ENCODE assay signal across 14 cellular contexts in the genomic region with DNA sequence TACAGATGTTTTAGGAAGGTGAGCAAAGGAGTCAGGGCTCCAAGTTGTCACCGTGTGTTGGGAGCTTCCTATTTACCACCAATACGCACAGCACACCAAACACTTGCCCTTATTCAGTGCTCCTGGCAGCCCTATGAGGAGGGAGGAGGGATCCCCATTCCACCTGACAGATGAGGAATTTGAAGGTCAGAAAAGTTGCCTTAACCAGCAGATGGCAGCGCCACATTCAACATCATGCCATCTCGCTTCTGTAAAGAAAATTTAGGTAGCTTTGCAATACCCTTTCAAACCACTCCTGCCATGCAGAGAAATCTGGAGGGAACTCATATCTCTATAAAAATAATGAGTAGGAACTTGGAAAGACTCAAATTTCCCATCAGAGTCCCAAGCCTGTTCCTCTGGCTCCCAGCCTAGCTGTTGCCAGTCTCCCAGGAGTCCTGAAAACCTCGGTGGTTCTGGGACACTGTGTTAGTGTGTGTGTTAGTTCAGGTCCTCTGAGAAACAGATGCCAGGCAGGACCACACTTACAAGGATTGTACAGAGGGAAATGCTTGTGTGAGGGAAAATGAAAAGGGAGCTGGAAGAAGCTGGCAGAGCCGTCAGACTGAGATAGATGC.
DNase-seq lines count a peak whose midpoint lies in the region; ATAC-seq and TF ChIP-seq lines count a peak whose summit lies in the region.
"Had no signal": no experiment of that assay in that cellular context is flagged by ENCODE, and none has a peak within 500 bp of the region (broad histone marks: within the 10 kb centered on the region; RNA-seq: fewer than 3 reads in every experiment).

No MANE protein-coding gene starts in this region.

- peak; percentile 22 for DNase-seq in SK-N-SH
- peak; percentile 21 for DNase-seq in NB4 (ENCODE audit: low read depth)
- no peak for DNase-seq in chondrocyte (ENCODE audit: low spot score)
- no peak for DNase-seq in progenitor cell of endocrine pancreas (ENCODE audit: low spot score, unreplicated experiment)
- DNase-seq in posterior vena cava (ENCODE audit: low spot score), result no peak
- DNase-seq: GM23248; MV-4-11; nucleus accumbens; stimulated activated CD4-positive, alpha-beta T cell treated with anti-CD3 and anti-CD28 coated beads, Interleukin-2, amount 100 ng/mL, for 24 hours had no signal

- H3K36me3 ChIP-seq in SK-N-SH (replicated peaks in 1 of 2; ENCODE audit: control insufficient read depth in 1 of 2, insufficient read depth in 2 of 2, low read length in 1 of 2), result no peaks in the 10 kb centered on the region

- H2AFZ ChIP-seq in SK-N-SH (ENCODE audit: low read depth), result no peak overlapping the region
- H2AFZ ChIP-seq: GM23248 had no signal

- no peaks in the 10 kb centered on the region for H3K9me3 Mint-ChIP-seq in chondrocyte (ENCODE audit: low read depth)
- no peaks in the 10 kb centered on the region for H3K9me3 Mint-ChIP-seq in progenitor cell of endocrine pancreas (ENCODE audit: low read depth)
- H3K9me3 Mint-ChIP-seq: stimulated activated naive CD8-positive, alpha-beta T cell treated with anti-CD3 and anti-CD28 coated beads, Interleukin-15, Interleukin-2, amounts not matched to agents 100 ng/mL and 50 ng/mL, for 24 hours had no signal

- H3K27me3 Mint-ChIP-seq in chondrocyte (ENCODE audit: low read depth) (peaks cover 37% of the 10 kb centered on the region), progenitor cell of endocrine pancreas (no peaks in the 10 kb centered on the region)

- no peaks in the 10 kb centered on the region for H3K79me2 ChIP-seq in SK-N-SH (ENCODE audit: insufficient read depth)

- no peaks in the 10 kb centered on the region for H3K9me2 ChIP-seq in SK-N-SH

- TF ChIP-seq RAD21 in SK-N-SH (IDR thresholded peaks at IDR 0.05; ENCODE audit: low read length), result peak; percentile 42; the same call in 1 of the 2 replicates

- no peak overlapping the region for H3K9ac ChIP-seq in SK-N-SH
- H3K9ac ChIP-seq: GM23248 had no signal

- H3K4me3 Mint-ChIP-seq in chondrocyte (ENCODE audit: unreplicated experiment) (no peak overlapping the region), progenitor cell of endocrine pancreas (ENCODE audit: low read depth) (no peak overlapping the region)
- H3K4me3 Mint-ChIP-seq: stimulated activated naive CD8-positive, alpha-beta T cell treated with anti-CD3 and anti-CD28 coated beads, Interleukin-15, Interleukin-2, amounts not matched to agents 100 ng/mL and 50 ng/mL, for 24 hours had no signal

- no peaks in the 10 kb centered on the region for H3K9me3 ChIP-seq in SK-N-SH

- CTCF ChIA-PET in SK-N-SH (lab: Yijun Ruan, JAX), result interaction anchor here (0.6 to 1.8 kb wide), 9 partner anchors 12 to 842 kb away, joined by 3 to 7 read pairs (median 3); no protein-coding TSS in a partner anchor

- TF ChIP-seq EP300 in SK-N-SH (IDR thresholded peaks at IDR 0.05; ENCODE audit: borderline replicate concordance in 1 of 2, low read depth in 1 of 2, low read length in 1 of 2), result no peak

- H3K27me3 ChIP-seq in SK-N-SH (ENCODE audit: insufficient read depth), result no peaks in the 10 kb centered on the region

- ATAC-seq in SK-N-SH treated with all-trans-retinoic acid at 6 μM for 48 hours (no peak), HG02763 (IDR thresholded peaks at IDR 0.05; ENCODE audit: unreplicated experiment) (no peak), HG03432 (IDR thresholded peaks at IDR 0.05; ENCODE audit: unreplicated experiment) (no peak)
- ATAC-seq: left lobe of liver had no signal

- H3K36me3 Mint-ChIP-seq in chondrocyte (ENCODE audit: low read depth) (no peaks in the 10 kb centered on the region), progenitor cell of endocrine pancreas (ENCODE audit: insufficient read depth) (no peaks in the 10 kb centered on the region)

- no peak overlapping the region for H3K4me3 ChIP-seq in SK-N-SH (ENCODE audit: low read depth in 2 of 2, low read length in 1 of 2)
- H3K4me3 ChIP-seq in NB4 (ENCODE audit: low read depth, low read length), result no peak overlapping the region
- H3K4me3 ChIP-seq: GM23248 had no signal

- peaks cover 0 to 9% of the 10 kb centered on the region in 2 experiments; a peak in 1 of 4 replicates for H3K4me1 ChIP-seq in SK-N-SH (ENCODE audit: control insufficient read depth in 1 of 2, insufficient read depth in 2 of 2, low read depth in 1 of 2, low read length in 1 of 2)

- no peak overlapping the region for H3K27ac Mint-ChIP-seq in chondrocyte (ENCODE audit: unreplicated experiment)
- H3K27ac Mint-ChIP-seq in progenitor cell of endocrine pancreas, result no peak overlapping the region
- H3K27ac Mint-ChIP-seq: stimulated activated naive CD8-positive, alpha-beta T cell treated with anti-CD3 and anti-CD28 coated beads, Interleukin-15, Interleukin-2, amounts not matched to agents 100 ng/mL and 50 ng/mL, for 24 hours had no signal

- H3F3A ChIP-seq in SK-N-SH (replicated peaks; ENCODE audit: insufficient read depth), result no peaks in the 10 kb centered on the region

- intact Hi-C loops in posterior vena cava (cut with DNase I), result no loop called here

- no peak overlapping the region for H3K4me2 ChIP-seq in SK-N-SH

- TF ChIP-seq POLR2A in NB4 (IDR thresholded peaks at IDR 0.05; ENCODE audit: extremely low read depth, insufficient read length), result no peak

- no peak overlapping the region for H3K27ac ChIP-seq in SK-N-SH (ENCODE audit: low read depth in 2 of 2, low read length in 1 of 2)
- H3K27ac ChIP-seq: GM23248 had no signal

- no peaks in the 10 kb centered on the region for H4K20me1 ChIP-seq in SK-N-SH (ENCODE audit: insufficient read depth)

- 67% methylated on average over 6 of the region's 6 CpGs for WGBS in SK-N-SH (ENCODE audit: low lambda C conversion rate)

- TF ChIP-seq CTCF in SK-N-SH (IDR thresholded peaks at IDR 0.05) (peak; percentile 30; the same call in 1 of the 2 replicates), NB4 (IDR thresholded peaks at IDR 0.05; ENCODE audit: low read depth, low read length) (peak; percentile 36), chondrocyte (IDR thresholded peaks at IDR 0.05) (peak; percentile 66), progenitor cell of endocrine pancreas (IDR thresholded peaks at IDR 0.05; ENCODE audit: unreplicated experiment) (peak; percentile 33)

- POLR2A ChIA-PET in SK-N-SH (lab: Yijun Ruan, JAX), result no interaction called here

- H3K4me1 Mint-ChIP-seq in chondrocyte (ENCODE audit: low read depth), result no peaks in the 10 kb centered on the region
- H3K4me1 Mint-ChIP-seq in progenitor cell of endocrine pancreas (ENCODE audit: low read depth), result peaks cover 20% of the 10 kb centered on the region

TF ChIP-seq in SK-N-SH, 30 proteins besides CTCF, POLR2A, EP300 and RAD21 (continues in another document):
- TF ChIP-seq GABPA (IDR thresholded peaks at IDR 0.05; ENCODE audit: low read depth) (no peak), RXRA (IDR thresholded peaks at IDR 0.05; ENCODE audit: borderline replicate concordance, low read depth) (no peak), IRF3 (IDR thresholded peaks at IDR 0.05; ENCODE audit: low read depth, low read length) (no peak), EZH2phosphoT487 (IDR thresholded peaks at IDR 0.05; ENCODE audit: borderline replicate concordance, low read depth) (no peak), MEF2A (IDR thresholded peaks at IDR 0.05; ENCODE audit: borderline replicate concordance, low read depth) (no peak), MXI1 (IDR thresholded peaks at IDR 0.05; ENCODE audit: low read depth, low read length) (no peak)

TF ChIP-seq in SK-N-SH treated with all-trans-retinoic acid at 6 μM for 48 hours, 23 proteins besides CTCF, POLR2A, EP300 and RAD21 (continues in another document):
- TF ChIP-seq ZNF8 (CRISPR knock-in tag; IDR thresholded peaks at IDR 0.05) (no peak), OSR1 (CRISPR knock-in tag; IDR thresholded peaks at IDR 0.05) (no peak), PATZ1 (CRISPR knock-in tag; IDR thresholded peaks at IDR 0.05; ENCODE audit: borderline replicate concordance) (no peak), BACH2 (CRISPR knock-in tag; IDR thresholded peaks at IDR 0.05; ENCODE audit: borderline replicate concordance) (no peak), ZNF70 (CRISPR knock-in tag; IDR thresholded peaks at IDR 0.05) (no peak), CREB5 (CRISPR knock-in tag; IDR thresholded peaks at IDR 0.05; ENCODE audit: low read depth) (no peak)
- TF ChIP-seq, protein P1, sequence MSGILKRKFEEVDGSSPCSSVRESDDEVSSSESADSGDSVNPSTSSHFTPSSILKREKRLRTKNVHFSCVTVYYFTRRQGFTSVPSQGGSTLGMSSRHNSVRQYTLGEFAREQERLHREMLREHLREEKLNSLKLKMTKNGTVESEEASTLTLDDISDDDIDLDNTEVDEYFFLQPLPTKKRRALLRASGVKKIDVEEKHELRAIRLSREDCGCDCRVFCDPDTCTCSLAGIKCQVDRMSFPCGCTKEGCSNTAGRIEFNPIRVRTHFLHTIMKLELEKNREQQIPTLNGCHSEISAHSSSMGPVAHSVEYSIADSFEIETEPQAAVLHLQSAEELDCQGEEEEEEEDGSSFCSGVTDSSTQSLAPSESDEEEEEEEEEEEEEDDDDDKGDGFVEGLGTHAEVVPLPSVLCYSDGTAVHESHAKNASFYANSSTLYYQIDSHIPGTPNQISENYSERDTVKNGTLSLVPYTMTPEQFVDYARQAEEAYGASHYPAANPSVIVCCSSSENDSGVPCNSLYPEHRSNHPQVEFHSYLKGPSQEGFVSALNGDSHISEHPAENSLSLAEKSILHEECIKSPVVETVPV (CRISPR knock-in tag; IDR thresholded peaks at IDR 0.05), result no peak

Comparison
In these comparisons a context has a peak if more than half of its experiments do, and no peak if none do; other contexts are left out.
1. DNase-seq: peak in SK-N-SH (single experiment) and NB4 (single experiment); none in chondrocyte (single experiment), progenitor cell of endocrine pancreas (single experiment) and posterior vena cava (single experiment).
2. Peak in every context shown above with its lines, with median percentiles within 50 percentile points of each other: CTCF ChIP-seq.